ENCODE assay signal across 2 cellular contexts in genomic region chr19:37218592-37218935, GRCh38.
A peak's percentile ranks its signal among the peaks of the same experiment; 100 is the strongest.
TF ChIP-seq lines count a peak whose summit lies in the region.

No MANE protein-coding gene starts in this region.

TF ChIP-seq in GM12878, 131 proteins besides CTCF, POLR2A, EP300 and RAD21:
- TF ChIP-seq RELA (IDR thresholded peaks at IDR 0.05; ENCODE audit: borderline replicate concordance, partially characterized antibody) = no peak
- TF ChIP-seq SP1 (IDR thresholded peaks at IDR 0.05; ENCODE audit: low read depth, low read length) = peak; percentile 5
- peak; percentile 37 to 44; a peak in 2 of 4 replicates for TF ChIP-seq BHLHE40 (IDR thresholded peaks at IDR 0.05; ENCODE audit: borderline replicate concordance in 1 of 2, low read depth in 2 of 2, low read length in 1 of 2)
- peak; percentile 31 for TF ChIP-seq SMAD1 (IDR thresholded peaks at IDR 0.05; ENCODE audit: low read depth, partially characterized antibody)

TF ChIP-seq in liver, 16 proteins besides CTCF, POLR2A, EP300 and RAD21:
- TF ChIP-seq ATF3 (IDR thresholded peaks at IDR 0.05) (no peak), JUND (IDR thresholded peaks at IDR 0.05) (no peak)
